26 cellular contexts compared by ENCODE assay signal in the genomic region with DNA sequence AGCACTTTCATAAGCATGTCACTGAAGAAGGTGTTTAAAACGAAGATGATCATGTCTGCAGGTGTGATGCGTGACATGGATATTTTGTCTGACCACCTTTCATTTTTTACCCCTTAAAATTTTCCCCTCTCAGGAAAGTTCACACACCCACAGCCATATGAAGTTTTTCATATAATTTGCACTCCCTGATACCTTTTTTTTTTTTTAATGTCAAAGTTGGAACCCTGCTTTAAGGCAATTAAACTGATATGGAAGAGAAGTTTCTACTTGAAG.
A peak's percentile ranks its signal among the peaks of the same experiment; 100 is the strongest.
DNase-seq lines count a peak whose midpoint lies in the region; ATAC-seq and TF ChIP-seq lines count a peak whose summit lies in the region.
"Had no signal": no experiment of that assay in that cellular context is flagged by ENCODE, and none has a peak within 500 bp of the region (broad histone marks: within the 10 kb centered on the region; RNA-seq: fewer than 3 reads in every experiment).

No MANE protein-coding gene starts in this region.

- no peaks in the 10 kb centered on the region for H3K27me3 ChIP-seq in DOHH2 (ENCODE audit: control insufficient read depth, low read length)
- no peaks in the 10 kb centered on the region for H3K27me3 ChIP-seq in RWPE2 (ENCODE audit: insufficient read depth, poor library complexity, severe bottlenecking)
- H3K27me3 ChIP-seq: BLaER1, heart right ventricle, tibial nerve had no signal

- DNase-seq in RWPE2 (ENCODE audit: low spot score) (no peak), ecto neural progenitor cell (ENCODE audit: low spot score) (no peak), epidermal melanocyte (ENCODE audit: insufficient read length, low spot score) (no peak)
- DNase-seq: ACHN; activated CD4-positive, alpha-beta T cell treated with anti-CD3 and anti-CD28 coated beads, Interleukin-2, amount 50 U/mL, for 48 hours; activated naive CD8-positive, alpha-beta T cell treated with anti-CD3 and anti-CD28 coated beads, Interleukin-2, amount 50 U/mL, for 24 hours; activated T-cell treated with anti-CD3 and anti-CD28 coated beads, Interleukin-2, amount 50 U/mL, for 72 hours; DMS53; effector memory CD8-positive, alpha-beta T cell; heart right ventricle; naive thymus-derived CD8-positive, alpha-beta T cell; NCI-H1436; NCI-H2081 treated with DMSO at 0.1 percent for 48 hours; NCI-H748 treated with DMSO at 0.1 percent for 48 hours; stimulated activated CD4-positive, alpha-beta T cell treated with anti-CD3 and anti-CD28 coated beads, Interleukin-4, amount 100 ng/mL, for 24 hours; T-helper 1 cell had no signal

- H3K36me3 ChIP-seq in DOHH2 (ENCODE audit: control insufficient read depth, low read length) (peaks cover 48% of the 10 kb centered on the region), RWPE2 (ENCODE audit: low read depth) (no peaks in the 10 kb centered on the region; the same call in 1 of the 2 replicates)

- no peaks in the 10 kb centered on the region for H4K20me1 ChIP-seq in DOHH2 (ENCODE audit: control insufficient read depth, insufficient read depth, low read depth, low read length)

- H3K27ac ChIP-seq in DOHH2 (ENCODE audit: low read depth, low read length): peak overlapping the region; percentile 100
- H3K27ac ChIP-seq in RWPE2 (ENCODE audit: poor library complexity, severe bottlenecking): peak overlapping the region; percentile 94
- H3K27ac ChIP-seq: BLaER1, coronary artery, heart right ventricle, RWPE1, tibial nerve had no signal

- peaks cover 75% of the 10 kb centered on the region for H3K79me2 ChIP-seq in DOHH2 (ENCODE audit: control insufficient read depth, low read length)

- H3K4me1 ChIP-seq in DOHH2 (ENCODE audit: control insufficient read depth, low read length) (peaks cover 100% of the 10 kb centered on the region), RWPE2 (ENCODE audit: insufficient read depth, poor library complexity, severe bottlenecking) (peaks cover 26% of the 10 kb centered on the region)
- H3K4me1 ChIP-seq: tibial nerve had no signal

- H3K9me3 ChIP-seq in DOHH2 (ENCODE audit: control insufficient read depth, insufficient read depth, low read length) (no peaks in the 10 kb centered on the region), RWPE2 (ENCODE audit: severe bottlenecking) (no peaks in the 10 kb centered on the region)
- H3K9me3 ChIP-seq: BLaER1, tibial nerve had no signal

- H3F3A ChIP-seq in DOHH2 (ENCODE audit: control insufficient read depth, insufficient read depth): peaks cover 70% of the 10 kb centered on the region

- H3K4me3 Mint-ChIP-seq in nephron: no peak overlapping the region
- H3K4me3 Mint-ChIP-seq: activated naive CD8-positive, alpha-beta T cell treated with anti-CD3 and anti-CD28 coated beads, Interleukin-2, amount 50 U/mL, for 24 hours; activated T-cell treated with anti-CD3 and anti-CD28 coated beads, Interleukin-2, amount 50 U/mL, for 72 hours; effector memory CD8-positive, alpha-beta T cell; naive thymus-derived CD8-positive, alpha-beta T cell had no signal

- TF ChIP-seq CTCF in DOHH2 (IDR thresholded peaks at IDR 0.05; ENCODE audit: low read depth, low read length, poor library complexity, severe bottlenecking) (no peak), RWPE2 (IDR thresholded peaks at IDR 0.05; ENCODE audit: poor library complexity, severe bottlenecking) (no peak), nephron (IDR thresholded peaks at IDR 0.05; ENCODE audit: unreplicated experiment in 3 of 3) (no peak)

- peaks cover 29% of the 10 kb centered on the region for H3K4me1 Mint-ChIP-seq in nephron

- H3K4me3 ChIP-seq in DOHH2 (ENCODE audit: low read length) (peak overlapping the region; percentile 66), RWPE2 (ENCODE audit: severe bottlenecking) (no peak overlapping the region)
- H3K4me3 ChIP-seq: BLaER1, coronary artery, heart right ventricle, tibial nerve had no signal

- H3K36me3 Mint-ChIP-seq in nephron (ENCODE audit: low read depth): peaks cover 37% of the 10 kb centered on the region

- H3K4me2 ChIP-seq in DOHH2 (ENCODE audit: low read length): peak overlapping the region; percentile 90

- H3K27me3 Mint-ChIP-seq in nephron (ENCODE audit: low read depth): no peaks in the 10 kb centered on the region
- H3K27me3 Mint-ChIP-seq: activated naive CD8-positive, alpha-beta T cell treated with anti-CD3 and anti-CD28 coated beads, Interleukin-2, amount 50 U/mL, for 24 hours; effector memory CD8-positive, alpha-beta T cell; naive thymus-derived CD8-positive, alpha-beta T cell had no signal

- peak; percentile 12 for ATAC-seq in HG02870 (IDR thresholded peaks at IDR 0.05; ENCODE audit: unreplicated experiment)
- ATAC-seq in RWPE2 (ENCODE audit: low read depth): no peak
- ATAC-seq in HG02970 (IDR thresholded peaks at IDR 0.05; ENCODE audit: low FRiP score, unreplicated experiment): no peak
- ATAC-seq in GM21529 (IDR thresholded peaks at IDR 0.05; ENCODE audit: unreplicated experiment): no peak
- ATAC-seq: activated naive CD8-positive, alpha-beta T cell treated with anti-CD3 and anti-CD28 coated beads, Interleukin-2, amount 50 U/mL, for 24 hours; activated T-cell treated with anti-CD3 and anti-CD28 coated beads, Interleukin-2, amount 50 U/mL, for 72 hours; effector memory CD8-positive, alpha-beta T cell; esophagus mucosa; heart right ventricle had no signal

- H3K9me2 ChIP-seq in DOHH2 (replicated peaks; ENCODE audit: control insufficient read depth, low read length): no peaks in the 10 kb centered on the region

- no peaks in the 10 kb centered on the region for H3K9me3 Mint-ChIP-seq in nephron
- H3K9me3 Mint-ChIP-seq: activated naive CD8-positive, alpha-beta T cell treated with anti-CD3 and anti-CD28 coated beads, Interleukin-2, amount 50 U/mL, for 24 hours; activated T-cell treated with anti-CD3 and anti-CD28 coated beads, Interleukin-2, amount 50 U/mL, for 72 hours; effector memory CD8-positive, alpha-beta T cell; naive thymus-derived CD8-positive, alpha-beta T cell had no signal

- peak overlapping the region in 2 of 3 experiments; percentile 72 to 74 for H3K27ac Mint-ChIP-seq in nephron
- H3K27ac Mint-ChIP-seq: activated naive CD8-positive, alpha-beta T cell treated with anti-CD3 and anti-CD28 coated beads, Interleukin-2, amount 50 U/mL, for 24 hours; activated T-cell treated with anti-CD3 and anti-CD28 coated beads, Interleukin-2, amount 50 U/mL, for 72 hours; effector memory CD8-positive, alpha-beta T cell had no signal
